Comparison of ENCODE assay signal across 21 cellular contexts in genomic region chr5:139588962-139589361, GRCh38. TPM values are rescaled to one million over a fixed set of nuclear protein-coding genes. Genes with fewer than 3 reads are reported as not detected.
DNase-seq lines count a peak whose midpoint lies in the region; ATAC-seq and TF ChIP-seq lines count a peak whose summit lies in the region.
"Had no signal": no experiment of that assay in that cellular context is flagged by ENCODE, and none has a peak within 500 bp of the region (broad histone marks: within the 10 kb centered on the region; RNA-seq: fewer than 3 reads in every experiment).

No MANE protein-coding gene starts in this region.

- intact Hi-C loops in transverse colon (cut with DNase I; ENCODE audit: low total_unique reads): no loop called here

- no peaks in the 10 kb centered on the region; a peak in 1 of 22 replicates for H3K9me3 ChIP-seq in BLaER1 treated with 17β-estradiol and CSF1 and Interleukin-3, amounts not matched to agents 10 nM and 100 nM (replicated peaks in 1 of 11)
- H3K9me3 ChIP-seq in DOHH2 (ENCODE audit: control insufficient read depth, insufficient read depth, low read length) (no peaks in the 10 kb centered on the region), transverse colon (no peaks in the 10 kb centered on the region)
- H3K9me3 ChIP-seq: right atrium auricular region, SJCRH30, vagina had no signal

- peaks cover 9% of the 10 kb centered on the region for H3F3A ChIP-seq in DOHH2 (ENCODE audit: control insufficient read depth, insufficient read depth)

- H4K20me1 ChIP-seq in BLaER1 treated with 17β-estradiol and CSF1 and Interleukin-3, amounts not matched to agents 10 nM and 100 nM: peaks cover 92 to 100% (median 100%) of the 10 kb centered on the region in 11 experiments
- peaks cover 14% of the 10 kb centered on the region for H4K20me1 ChIP-seq in DOHH2 (ENCODE audit: control insufficient read depth, insufficient read depth, low read depth, low read length)

- no peak overlapping the region for H3K4me3 Mint-ChIP-seq in activated naive CD8-positive, alpha-beta T cell treated with anti-CD3 and anti-CD28 coated beads, Interleukin-2, amount 50 U/mL, for 24 hours
- peak overlapping the region in 5 of 10 donors; percentile 17 to 52 (median 24) for H3K4me3 Mint-ChIP-seq in naive thymus-derived CD8-positive, alpha-beta T cell
- H3K4me3 Mint-ChIP-seq: dendritic cell treated with granulocyte-macrophage colony-stimulating factor and Interleukin-4, amounts not matched to agents 40 ng/mL and 50 ng/mL, for 4 days had no signal

- peaks cover 32 to 81% (median 57%) of the 10 kb centered on the region in 10 experiments for H3K4me1 ChIP-seq in BLaER1 treated with 17β-estradiol and CSF1 and Interleukin-3, amounts not matched to agents 10 nM and 100 nM
- H3K4me1 ChIP-seq in DOHH2 (ENCODE audit: control insufficient read depth, low read length) (peaks cover 68% of the 10 kb centered on the region), transverse colon (peaks cover 6 to 50% (median 13%) of the 10 kb centered on the region in 4 donors)
- H3K4me1 ChIP-seq: SJCRH30, vagina had no signal

- TF ChIP-seq CTCF in DOHH2 (IDR thresholded peaks at IDR 0.05; ENCODE audit: low read depth, low read length, poor library complexity, severe bottlenecking) (no peak), transverse colon (IDR thresholded peaks at IDR 0.05) (no peak)

- WGBS in transverse colon (ENCODE audit: low coverage in 1 of 2), 2 donors: 88% methylated on average over 6 of the region's 6 CpGs; no CpG with 5 or more reads in 1 of the 2 donors

- H3K36me3 Mint-ChIP-seq in activated naive CD8-positive, alpha-beta T cell treated with anti-CD3 and anti-CD28 coated beads, Interleukin-2, amount 50 U/mL, for 24 hours (ENCODE audit: low read depth): peaks cover 30% of the 10 kb centered on the region
- H3K36me3 Mint-ChIP-seq in naive thymus-derived CD8-positive, alpha-beta T cell: peaks cover 0 to 53% (median 5%) of the 10 kb centered on the region in 3 donors

- no peaks in the 10 kb centered on the region for H3K27me3 Mint-ChIP-seq in activated naive CD8-positive, alpha-beta T cell treated with anti-CD3 and anti-CD28 coated beads, Interleukin-2, amount 50 U/mL, for 24 hours
- H3K27me3 Mint-ChIP-seq in naive thymus-derived CD8-positive, alpha-beta T cell: no peaks in the 10 kb centered on the region
- H3K27me3 Mint-ChIP-seq: dendritic cell treated with granulocyte-macrophage colony-stimulating factor and Interleukin-4, amounts not matched to agents 40 ng/mL and 50 ng/mL, for 4 days had no signal

- H3K9ac ChIP-seq in BLaER1 treated with 17β-estradiol and CSF1 and Interleukin-3, amounts not matched to agents 10 nM and 100 nM: 0 out of 22 replicates have a peak overlapping the region, but pooled peaks of 1 of the 11 experiments have one; percentile 13

- H3K9me3 Mint-ChIP-seq in activated naive CD8-positive, alpha-beta T cell treated with anti-CD3 and anti-CD28 coated beads, Interleukin-2, amount 50 U/mL, for 24 hours: no peaks in the 10 kb centered on the region
- H3K9me3 Mint-ChIP-seq in naive thymus-derived CD8-positive, alpha-beta T cell: no peaks in the 10 kb centered on the region
- H3K9me3 Mint-ChIP-seq: activated naive CD4-positive, alpha-beta T cell treated with anti-CD3 and anti-CD28 coated beads, Interleukin-2, amount 50 U/mL, for 72 hours; dendritic cell treated with granulocyte-macrophage colony-stimulating factor and Interleukin-4, amounts not matched to agents 40 ng/mL and 50 ng/mL, for 4 days had no signal

- peaks cover 14 to 92% (median 63%) of the 10 kb centered on the region in 11 experiments for H3K36me3 ChIP-seq in BLaER1 treated with 17β-estradiol and CSF1 and Interleukin-3, amounts not matched to agents 10 nM and 100 nM
- H3K36me3 ChIP-seq in DOHH2 (ENCODE audit: control insufficient read depth, low read length): peaks cover 43% of the 10 kb centered on the region
- no peaks in the 10 kb centered on the region for H3K36me3 ChIP-seq in transverse colon
- H3K36me3 ChIP-seq: right atrium auricular region, vagina had no signal

- peaks cover 71% of the 10 kb centered on the region for H3K4me1 Mint-ChIP-seq in activated naive CD8-positive, alpha-beta T cell treated with anti-CD3 and anti-CD28 coated beads, Interleukin-2, amount 50 U/mL, for 24 hours
- peaks cover 23 to 84% (median 79%) of the 10 kb centered on the region in 4 donors for H3K4me1 Mint-ChIP-seq in naive thymus-derived CD8-positive, alpha-beta T cell

- peak overlapping the region; percentile 15 for H3K27ac Mint-ChIP-seq in activated naive CD8-positive, alpha-beta T cell treated with anti-CD3 and anti-CD28 coated beads, Interleukin-2, amount 50 U/mL, for 24 hours
- H3K27ac Mint-ChIP-seq in naive thymus-derived CD8-positive, alpha-beta T cell: peak overlapping the region; percentile 17 to 92 (median 72)
- H3K27ac Mint-ChIP-seq: dendritic cell treated with granulocyte-macrophage colony-stimulating factor and Interleukin-4, amounts not matched to agents 40 ng/mL and 50 ng/mL, for 4 days had no signal

- no peak for ATAC-seq in activated naive CD8-positive, alpha-beta T cell treated with anti-CD3 and anti-CD28 coated beads, Interleukin-2, amount 50 U/mL, for 24 hours
- no peak for ATAC-seq in naive thymus-derived CD8-positive, alpha-beta T cell
- no peak for ATAC-seq in HG02588 (IDR thresholded peaks at IDR 0.05; ENCODE audit: unreplicated experiment)
- ATAC-seq in HG03469 (IDR thresholded peaks at IDR 0.05; ENCODE audit: unreplicated experiment): no peak
- ATAC-seq: activated naive CD4-positive, alpha-beta T cell treated with anti-CD3 and anti-CD28 coated beads, Interleukin-2, amount 50 U/mL, for 72 hours; foreskin keratinocyte had no signal

- TF ChIP-seq EP300 in transverse colon (IDR thresholded peaks at IDR 0.05; ENCODE audit: low read depth): no peak

- POLR2A ChIA-PET in naive thymus-derived CD8-positive, alpha-beta T cell (lab: Charles Lee): interaction anchor here (0.5 to 1.6 kb wide), 3 partner anchors 9 to 29 kb away, joined by 3 to 9 read pairs (median 4); no protein-coding TSS in a partner anchor

- H3K9me2 ChIP-seq in DOHH2 (replicated peaks; ENCODE audit: control insufficient read depth, low read length): no peaks in the 10 kb centered on the region

- no peak for DNase-seq in activated naive CD8-positive, alpha-beta T cell treated with anti-CD3 and anti-CD28 coated beads, Interleukin-2, amount 50 U/mL, for 24 hours
- DNase-seq in naive thymus-derived CD8-positive, alpha-beta T cell: no peak
- no peak for DNase-seq in transverse colon
- DNase-seq: foreskin keratinocyte; GF-D8; hypothalamus; NCI-H1436; NCI-H2171; NCI-H774; PC-9; SJCRH30; stimulated activated naive CD4-positive, alpha-beta T cell treated with Interleukin-2 at 50 U/mL for 16 hours; T-helper 2 cell had no signal

- no peak overlapping the region for H3K4me3 ChIP-seq in BLaER1 treated with 17β-estradiol and CSF1 and Interleukin-3, amounts not matched to agents 10 nM and 100 nM
- no peak overlapping the region for H3K4me3 ChIP-seq in DOHH2 (ENCODE audit: low read length)
- no peak overlapping the region for H3K4me3 ChIP-seq in transverse colon
- H3K4me3 ChIP-seq: PC-9, right atrium auricular region, SJCRH30, vagina had no signal

- peaks cover 100% of the 10 kb centered on the region for H3K79me2 ChIP-seq in DOHH2 (ENCODE audit: control insufficient read depth, low read length)

- peak overlapping the region in 8 of 11 experiments; percentile 19 to 77 (median 54); a peak in 11 of 22 replicates for H3K4me2 ChIP-seq in BLaER1 treated with 17β-estradiol and CSF1 and Interleukin-3, amounts not matched to agents 10 nM and 100 nM
- H3K4me2 ChIP-seq in DOHH2 (ENCODE audit: low read length): peak overlapping the region; percentile 12; the same call in 1 of the 2 replicates
- H3K4me2 ChIP-seq: PC-9 had no signal

- H3K27me3 ChIP-seq in BLaER1 treated with 17β-estradiol and CSF1 and Interleukin-3, amounts not matched to agents 10 nM and 100 nM: no peaks in the 10 kb centered on the region
- H3K27me3 ChIP-seq in DOHH2 (ENCODE audit: control insufficient read depth, low read length): no peaks in the 10 kb centered on the region
- no peaks in the 10 kb centered on the region for H3K27me3 ChIP-seq in transverse colon
- H3K27me3 ChIP-seq: foreskin keratinocyte, right atrium auricular region, SJCRH30, vagina had no signal

- in situ Hi-C loops in transverse colon (cut with MboI; ENCODE audit: low pct_ligation_motif_present in 1 of 4, low pct_unique_long_range_greater_than_20kb in 1 of 4, low sequenced_read_pairs in 3 of 4): no loop called here

- peak overlapping the region in 9 of 11 experiments; percentile 7 to 66 (median 40); a peak in 13 of 22 replicates for H3K27ac ChIP-seq in BLaER1 treated with 17β-estradiol and CSF1 and Interleukin-3, amounts not matched to agents 10 nM and 100 nM
- H3K27ac ChIP-seq in DOHH2 (ENCODE audit: low read depth, low read length) (no peak overlapping the region), transverse colon (no peak overlapping the region)
- H3K27ac ChIP-seq: foreskin keratinocyte, PC-9, right atrium auricular region, SJCRH30, vagina had no signal

- TF ChIP-seq POLR2A in transverse colon (IDR thresholded peaks at IDR 0.05): no peak

RNA-seq across cellular contexts. Expression of gene UBE2D2, which starts 27.8 kb away (rescaled TPM):
- total RNA-seq in naive thymus-derived CD8-positive, alpha-beta T cell: 100 to 1,000 TPM; 223 to 236 TPM
- 100 to 1,000 TPM; 356 to 403 (median 359) TPM for polyA plus RNA-seq in naive thymus-derived CD8-positive, alpha-beta T cell
- total RNA-seq in transverse colon: 100 to 1,000 TPM in 2 of 4 donors, 10 to 100 TPM in 2; 45.6 to 134 (median 80.8) TPM

RNA-seq across cellular contexts. Expression of gene CXXC5, which starts 59.2 kb away (rescaled TPM):
- total RNA-seq in naive thymus-derived CD8-positive, alpha-beta T cell: 1 to 10 TPM; 6.8 to 8.3 TPM
- 10 to 100 TPM in 1 of 3 donors, 1 to 10 TPM in 2; 2.6 to 24.6 (median 3.7) TPM for polyA plus RNA-seq in naive thymus-derived CD8-positive, alpha-beta T cell
- total RNA-seq in transverse colon: 10 to 100 TPM; 26.5 to 50.7 (median 36.2) TPM

Comparison
In these comparisons a context has a peak if more than half of its experiments do, and no peak if none do; other contexts are left out.
1. H3K27ac ChIP-seq: peak in BLaER1 treated with 17β-estradiol and CSF1 and Interleukin-3, amounts not matched to agents 10 nM and 100 nM (9 of 11); none in DOHH2 (single experiment) and transverse colon (0 of 4).